In the genomic region with DNA sequence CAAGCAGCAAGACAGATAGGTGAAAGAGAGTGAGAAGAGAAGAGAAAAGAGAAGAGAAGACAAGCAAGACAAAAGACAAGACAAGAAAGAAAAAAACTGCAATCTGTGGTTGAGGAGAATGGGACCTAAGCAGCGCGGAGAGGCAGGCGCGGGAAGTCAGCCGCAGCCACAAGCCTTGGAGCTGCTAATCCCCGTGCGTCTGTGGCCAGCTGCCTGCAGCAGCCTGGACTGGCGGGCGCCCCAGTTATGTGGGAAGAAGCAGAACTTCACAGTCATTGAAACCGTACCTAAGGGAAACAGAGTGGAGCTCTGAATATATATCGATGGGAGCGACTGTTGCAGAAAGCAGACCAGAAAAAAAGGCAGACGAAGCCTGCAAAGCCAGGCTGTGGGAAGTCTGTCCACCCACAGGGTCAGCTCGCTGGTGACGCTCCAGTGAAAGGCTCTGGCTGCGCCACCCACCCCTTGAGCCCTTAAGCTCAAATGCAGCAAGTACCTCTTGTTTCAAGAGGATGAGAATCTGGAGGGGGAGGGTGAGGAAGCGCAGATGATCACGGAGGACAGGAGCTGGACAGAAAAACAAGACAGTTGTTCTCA, we compare ENCODE assay signal across 2 cellular contexts.
TF ChIP-seq lines count a peak whose summit lies in the region.

No MANE protein-coding gene starts in this region.

TF ChIP-seq in IMR-90, 13 proteins besides CTCF, POLR2A, EP300 and RAD21:
- TF ChIP-seq RFX5 (IDR thresholded peaks at IDR 0.05; ENCODE audit: low read depth, low read length): no peak
- TF ChIP-seq CHD1 (IDR thresholded peaks at IDR 0.05; ENCODE audit: low read depth, low read length): no peak
- no peak for TF ChIP-seq NFE2L2 (IDR thresholded peaks at IDR 0.05; ENCODE audit: low read depth, low read length)
- no peak for TF ChIP-seq MAFK (IDR thresholded peaks at IDR 0.05; ENCODE audit: low read depth, low read length)
- no peak for TF ChIP-seq MAZ (IDR thresholded peaks at IDR 0.05; ENCODE audit: borderline replicate concordance, low read depth, low read length)
TF ChIP-seq in IMR-90: peak in this region for 0.

TF ChIP-seq in K562, 482 proteins besides CTCF, POLR2A, EP300 and RAD21:
- TF ChIP-seq ARHGAP35 (IDR thresholded peaks at IDR 0.05; ENCODE audit: partially characterized antibody) (no peak), RBM15 (IDR thresholded peaks at IDR 0.05; ENCODE audit: insufficient read depth, low read length) (no peak), ETV5 (CRISPR knock-in tag; IDR thresholded peaks at IDR 0.05; ENCODE audit: low read depth) (no peak), RBM22 (IDR thresholded peaks at IDR 0.05; ENCODE audit: low read depth, low read length, poor library complexity, severe bottlenecking) (no peak), SMAD2 (IDR thresholded peaks at IDR 0.05; ENCODE audit: low read depth, low read length) (no peak), HDGF (IDR thresholded peaks at IDR 0.05) (no peak), CHD2 (IDR thresholded peaks at IDR 0.05; ENCODE audit: low read depth, low read length) (no peak), ZNF217 (CRISPR knock-in tag; IDR thresholded peaks at IDR 0.05) (no peak), RFX5 (IDR thresholded peaks at IDR 0.05; ENCODE audit: low read depth, low read length) (no peak), NFYB (IDR thresholded peaks at IDR 0.05; ENCODE audit: extremely low read depth, insufficient read length) (no peak), HDAC1 (IDR thresholded peaks at IDR 0.05) (no peak), KDM1A (IDR thresholded peaks at IDR 0.05) (no peak), SREBF2 (CRISPR knock-in tag; IDR thresholded peaks at IDR 0.05) (no peak), DPF2 (IDR thresholded peaks at IDR 0.05) (no peak), MXI1 (IDR thresholded peaks at IDR 0.05; ENCODE audit: low read depth, low read length) (no peak), MYNN (IDR thresholded peaks at IDR 0.05) (no peak), MYNN (CRISPR knock-in tag; IDR thresholded peaks at IDR 0.05) (no peak), CTBP1 (IDR thresholded peaks at IDR 0.05; ENCODE audit: borderline replicate concordance) (no peak), ZNF263 (CRISPR knock-in tag; IDR thresholded peaks at IDR 0.05; ENCODE audit: borderline replicate concordance) (no peak)
- TF ChIP-seq, protein P1, sequence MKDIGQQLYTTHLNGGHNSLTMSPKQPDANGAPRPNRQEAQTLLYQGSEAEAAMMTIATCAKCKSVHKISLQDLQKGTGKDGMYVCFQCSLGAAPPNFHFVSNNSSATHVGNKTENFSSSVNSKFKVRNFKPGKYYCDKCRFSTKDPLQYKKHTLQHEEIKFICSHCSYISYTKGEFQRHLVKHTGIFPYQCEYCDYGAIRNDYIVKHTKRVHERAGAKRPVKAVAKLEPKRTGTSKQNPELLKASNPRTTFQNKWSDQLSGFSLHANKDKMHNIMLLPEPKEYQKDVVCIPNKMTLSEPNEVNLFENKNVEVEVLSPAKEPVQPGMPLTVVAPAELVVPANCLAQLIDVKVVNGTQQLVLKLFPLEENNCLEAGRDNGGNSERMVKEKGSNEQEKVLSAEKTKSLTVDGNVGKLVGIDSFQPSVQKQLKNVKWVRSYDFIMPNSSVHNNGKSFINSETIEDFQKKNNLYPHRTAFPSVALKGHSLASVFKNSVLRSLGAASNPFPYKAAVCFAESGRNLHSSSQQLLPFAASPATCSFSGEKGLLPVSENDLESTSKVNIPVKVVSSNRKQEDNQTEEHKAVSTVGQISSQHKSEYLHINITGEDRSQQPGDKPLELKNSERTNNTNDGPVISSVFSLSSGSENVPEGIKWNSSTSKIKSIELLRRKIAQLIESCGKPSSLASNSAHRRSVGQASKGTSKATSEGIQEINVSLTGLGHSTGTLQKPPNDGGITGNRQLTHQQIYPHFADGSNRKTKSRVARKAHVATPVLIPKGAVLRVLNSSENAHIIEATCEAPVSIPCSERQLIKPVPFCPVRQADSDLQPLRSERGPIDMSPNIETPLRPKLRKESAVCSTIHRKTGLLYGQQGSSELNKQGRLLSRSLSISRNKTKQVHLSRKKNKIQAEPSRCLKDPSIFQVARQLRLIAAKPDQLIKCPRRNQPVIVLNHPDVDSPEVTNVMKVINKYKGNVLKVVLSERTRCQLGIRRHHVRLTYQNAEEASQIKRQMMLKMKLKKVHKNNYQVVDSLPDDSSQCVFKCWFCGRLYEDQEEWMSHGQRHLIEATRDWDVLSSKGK (CRISPR knock-in tag; IDR thresholded peaks at IDR 0.05): no peak
